Comparison of ENCODE assay signal across 28 cellular contexts in the genomic region with DNA sequence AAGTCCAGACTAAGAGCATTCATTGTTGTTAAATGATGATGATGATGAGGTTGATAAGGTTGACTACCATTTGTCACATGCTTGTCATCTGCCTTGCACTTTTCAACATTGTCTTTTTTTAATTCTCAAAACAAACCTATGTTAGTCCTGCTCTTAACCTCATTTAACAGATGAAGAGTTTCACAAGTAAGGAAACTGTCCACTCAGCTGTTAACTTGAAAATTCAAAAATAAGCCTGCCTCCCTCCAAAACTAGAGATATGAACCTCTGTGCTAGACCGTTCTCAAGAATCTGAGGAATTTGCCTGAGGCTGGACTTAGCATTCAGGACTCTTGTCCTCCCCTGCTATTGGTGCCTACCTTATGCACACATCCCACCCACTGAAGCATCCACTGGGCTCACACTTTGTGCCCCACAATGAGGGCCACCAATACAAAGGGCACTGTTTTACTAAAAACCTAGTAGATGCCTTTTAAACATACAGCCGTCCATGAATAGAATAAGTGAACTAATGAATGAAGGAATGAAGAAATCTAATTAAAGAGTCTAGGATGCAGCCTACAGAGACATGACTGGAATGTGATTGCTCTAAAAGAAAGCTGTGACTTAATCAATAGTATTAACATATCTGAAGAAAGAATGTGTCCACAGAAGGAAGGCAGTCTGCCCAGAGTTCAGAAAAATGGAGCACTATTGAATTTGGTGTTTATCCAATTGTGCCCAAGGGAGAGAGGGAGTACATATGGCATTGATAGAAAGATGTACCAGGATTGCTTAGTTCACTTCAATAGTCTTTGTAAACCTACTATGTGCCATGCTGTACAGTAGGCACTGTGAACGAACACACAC.
DNase-seq lines count a peak whose midpoint lies in the region; ATAC-seq and TF ChIP-seq lines count a peak whose summit lies in the region.
"Had no signal": no experiment of that assay in that cellular context is flagged by ENCODE, and none has a peak within 500 bp of the region (broad histone marks: within the 10 kb centered on the region; RNA-seq: fewer than 3 reads in every experiment).

No MANE protein-coding gene starts in this region.

- H3K9me3 ChIP-seq in stomach smooth muscle (ENCODE audit: control insufficient read depth in 2 of 2, low read length in 2 of 2): no peaks in the 10 kb centered on the region
- H3K9me3 ChIP-seq: SJSA1, upper lobe of left lung had no signal

- no peak overlapping the region for H3K4ac ChIP-seq in mesendoderm (ENCODE audit: low read depth, low read length)

- no peak overlapping the region for H2BK15ac ChIP-seq in mesendoderm (replicated peaks; ENCODE audit: low read depth)

- no peak for TF ChIP-seq RAD21 in Ishikawa (IDR thresholded peaks at IDR 0.05; ENCODE audit: low read depth)

- no peak overlapping the region for H3K23ac ChIP-seq in mesendoderm (ENCODE audit: low read length)

- no peak for TF ChIP-seq EP300 in Ishikawa (IDR thresholded peaks at IDR 0.05; ENCODE audit: borderline replicate concordance)

- H4K5ac ChIP-seq in mesendoderm (ENCODE audit: low read length): no peak overlapping the region

- no peaks in the 10 kb centered on the region for H3K36me3 Mint-ChIP-seq in activated T-helper 17 cell treated with anti-CD3 and anti-CD28 coated beads, Interleukin-2, amount 50 U/mL, for 72 hours (ENCODE audit: low read depth)
- H3K36me3 Mint-ChIP-seq: activated CD8-positive, alpha-beta memory T cell treated with anti-CD3 and anti-CD28 coated beads, Interleukin-2, amount 10 ng/mL, durations not matched to agents 7 days and 5 days; CD14-positive monocyte; naive B cell; stimulated activated memory B cell treated with anti-CD40 and anti-IgM and Interleukin-4, amounts not matched to agents 10 μg/mL and 1 μg/mL and 100 μg/mL, for 72 hours had no signal

- no peak overlapping the region for H2AK5ac ChIP-seq in mesendoderm (ENCODE audit: low read length)

- no peak overlapping the region for H3K27ac ChIP-seq in mesendoderm (ENCODE audit: low read depth, low read length)
- H3K27ac ChIP-seq in stomach smooth muscle (ENCODE audit: low read length): peak overlapping the region; percentile 56
- H3K27ac ChIP-seq: RWPE1, SJSA1, upper lobe of left lung had no signal

- no peak for ATAC-seq in GM18519 (IDR thresholded peaks at IDR 0.05; ENCODE audit: low FRiP score, unreplicated experiment)
- no peak for ATAC-seq in activated T-helper 17 cell treated with anti-CD3 and anti-CD28 coated beads, Interleukin-2, amount 50 U/mL, for 72 hours (replicated peaks)
- ATAC-seq: activated CD8-positive, alpha-beta memory T cell treated with anti-CD3 and anti-CD28 coated beads, Interleukin-2, amount 10 ng/mL, durations not matched to agents 7 days and 5 days; activated T-cell treated with anti-CD3 and anti-CD28 coated beads, Interleukin-2, amount 50 U/mL, for 4 hours; HCT116; left ventricle myocardium superior; stimulated activated memory B cell treated with anti-CD40 and anti-IgM and Interleukin-4, amounts not matched to agents 10 μg/mL and 1 μg/mL and 100 μg/mL, for 72 hours had no signal

- H3K27me3 Mint-ChIP-seq in activated T-helper 17 cell treated with anti-CD3 and anti-CD28 coated beads, Interleukin-2, amount 50 U/mL, for 72 hours: peaks cover 8% of the 10 kb centered on the region

- no peaks in the 10 kb centered on the region for H3K79me2 ChIP-seq in mesendoderm (ENCODE audit: control insufficient read depth, insufficient read depth, low read length)

- H3K4me3 Mint-ChIP-seq in activated T-helper 17 cell treated with anti-CD3 and anti-CD28 coated beads, Interleukin-2, amount 50 U/mL, for 72 hours: no peak overlapping the region
- H3K4me3 Mint-ChIP-seq: activated B cell treated with CpG ODN at 0.5 μM for 24 hours; activated CD8-positive, alpha-beta memory T cell treated with anti-CD3 and anti-CD28 coated beads, Interleukin-2, amount 10 ng/mL, durations not matched to agents 7 days and 5 days; activated T-cell treated with anti-CD3 and anti-CD28 coated beads, Interleukin-2, amount 50 U/mL, for 4 hours; CD14-positive monocyte; central memory CD8-positive, alpha-beta T cell; dendritic cell treated with granulocyte-macrophage colony-stimulating factor and Interleukin-4, amounts not matched to agents 40 ng/mL and 50 ng/mL, for 4 days; naive B cell; stimulated activated memory B cell treated with anti-CD40 and anti-IgM and Interleukin-4, amounts not matched to agents 10 μg/mL and 1 μg/mL and 100 μg/mL, for 72 hours had no signal

- peaks cover 8% of the 10 kb centered on the region for H3K4me1 Mint-ChIP-seq in activated T-helper 17 cell treated with anti-CD3 and anti-CD28 coated beads, Interleukin-2, amount 50 U/mL, for 72 hours
- H3K4me1 Mint-ChIP-seq: activated B cell treated with CpG ODN at 0.5 μM for 24 hours, naive B cell had no signal

- no peaks in the 10 kb centered on the region for H3K79me1 ChIP-seq in mesendoderm (ENCODE audit: low read length)

- DNase-seq in astrocyte of the hippocampus (ENCODE audit: low read depth, low spot score) (peak; percentile 63), mesendoderm (peak; percentile 77), KG1 (lab: John Stamatoyannopoulos, UW) (no peak)
- DNase-seq: activated B cell treated with CpG ODN at 0.5 μM for 24 hours; activated CD8-positive, alpha-beta memory T cell treated with anti-CD3 and anti-CD28 coated beads, Interleukin-2, amount 10 ng/mL, durations not matched to agents 7 days and 5 days; activated naive CD4-positive, alpha-beta T cell; activated T-cell treated with anti-CD3 and anti-CD28 coated beads, Interleukin-2, amount 50 U/mL, for 4 hours; erythroblast; glutamatergic neuron; IMR-90; left ventricle myocardium superior; naive B cell; NCI-H1694 treated with DMSO at 0.1 percent for 48 hours; NCI-H446 treated with DMSO at 0.1 percent for 48 hours; nucleus accumbens; T1000; upper lobe of left lung had no signal

- no peaks in the 10 kb centered on the region for H3K27me3 ChIP-seq in mesendoderm (ENCODE audit: insufficient read depth, low read length, poor library complexity)
- H3K27me3 ChIP-seq in stomach smooth muscle (ENCODE audit: control insufficient read depth in 1 of 2, insufficient read depth in 2 of 2, low read length in 2 of 2): no peaks in the 10 kb centered on the region
- H3K27me3 ChIP-seq: SJSA1, upper lobe of left lung had no signal

- H3K27ac Mint-ChIP-seq in activated T-helper 17 cell treated with anti-CD3 and anti-CD28 coated beads, Interleukin-2, amount 50 U/mL, for 72 hours: no peak overlapping the region
- H3K27ac Mint-ChIP-seq: activated B cell treated with CpG ODN at 0.5 μM for 24 hours; activated CD8-positive, alpha-beta memory T cell treated with anti-CD3 and anti-CD28 coated beads, Interleukin-2, amount 10 ng/mL, durations not matched to agents 7 days and 5 days; CD14-positive monocyte; dendritic cell treated with granulocyte-macrophage colony-stimulating factor and Interleukin-4, amounts not matched to agents 40 ng/mL and 50 ng/mL, for 4 days; stimulated activated memory B cell treated with anti-CD40 and anti-IgM and Interleukin-4, amounts not matched to agents 10 μg/mL and 1 μg/mL and 100 μg/mL, for 72 hours had no signal

- no peak overlapping the region for H3K4me2 ChIP-seq in mesendoderm (ENCODE audit: low read length)

- H2BK5ac ChIP-seq in mesendoderm (ENCODE audit: low read length): no peak overlapping the region

- no peak overlapping the region for H2BK120ac ChIP-seq in mesendoderm (ENCODE audit: low read depth, low read length)

- H3K9ac ChIP-seq in mesendoderm (ENCODE audit: low read length) (no peak overlapping the region), stomach smooth muscle (ENCODE audit: low read length in 2 of 2) (no peak overlapping the region)

- H3K4me3 ChIP-seq in mesendoderm (ENCODE audit: low read length) (no peak overlapping the region), stomach smooth muscle (ENCODE audit: low read length in 2 of 2) (no peak overlapping the region)
- H3K4me3 ChIP-seq: SJSA1, upper lobe of left lung had no signal

- H3K18ac ChIP-seq in mesendoderm (ENCODE audit: low read length): no peak overlapping the region

- H3K9me3 Mint-ChIP-seq in activated T-helper 17 cell treated with anti-CD3 and anti-CD28 coated beads, Interleukin-2, amount 50 U/mL, for 72 hours: no peaks in the 10 kb centered on the region
- H3K9me3 Mint-ChIP-seq: activated B cell treated with CpG ODN at 0.5 μM for 24 hours; activated T-cell treated with anti-CD3 and anti-CD28 coated beads, Interleukin-2, amount 50 U/mL, for 4 hours; CD14-positive monocyte; central memory CD8-positive, alpha-beta T cell; dendritic cell treated with granulocyte-macrophage colony-stimulating factor and Interleukin-4, amounts not matched to agents 40 ng/mL and 50 ng/mL, for 4 days; stimulated activated memory B cell treated with anti-CD40 and anti-IgM and Interleukin-4, amounts not matched to agents 10 μg/mL and 1 μg/mL and 100 μg/mL, for 72 hours had no signal

- no peak overlapping the region for H4K8ac ChIP-seq in mesendoderm (ENCODE audit: low read depth, low read length)

- H3K4me1 ChIP-seq in mesendoderm (ENCODE audit: control insufficient read depth, low read depth, low read length): peaks cover 2% of the 10 kb centered on the region
- peaks cover 32% of the 10 kb centered on the region for H3K4me1 ChIP-seq in stomach smooth muscle (ENCODE audit: control insufficient read depth, insufficient read depth, low read length)

- no CpG with 5 or more reads among the region's 3 CpGs for WGBS in mesendoderm (ENCODE audit: extremely low coverage, insufficient coverage, low lambda C conversion rate)

- H3K36me3 ChIP-seq in mesendoderm (ENCODE audit: control insufficient read depth, insufficient read depth, low read length) (no peaks in the 10 kb centered on the region), stomach smooth muscle (ENCODE audit: control insufficient read depth in 2 of 2, insufficient read depth in 2 of 2, low read length in 2 of 2) (no peaks in the 10 kb centered on the region)
- H3K36me3 ChIP-seq: SJSA1, upper lobe of left lung had no signal

- no peak overlapping the region for H3K56ac ChIP-seq in mesendoderm (ENCODE audit: low read length)

TF ChIP-seq in Ishikawa, 13 proteins besides CTCF, POLR2A, EP300 and RAD21 (continues in another document):
- TF ChIP-seq EGR1 (IDR thresholded peaks at IDR 0.05) (no peak), YY1 (IDR thresholded peaks at IDR 0.05; ENCODE audit: low read depth) (no peak)
